Comparison of ENCODE assay signal across 8 cellular contexts in the genomic region with DNA sequence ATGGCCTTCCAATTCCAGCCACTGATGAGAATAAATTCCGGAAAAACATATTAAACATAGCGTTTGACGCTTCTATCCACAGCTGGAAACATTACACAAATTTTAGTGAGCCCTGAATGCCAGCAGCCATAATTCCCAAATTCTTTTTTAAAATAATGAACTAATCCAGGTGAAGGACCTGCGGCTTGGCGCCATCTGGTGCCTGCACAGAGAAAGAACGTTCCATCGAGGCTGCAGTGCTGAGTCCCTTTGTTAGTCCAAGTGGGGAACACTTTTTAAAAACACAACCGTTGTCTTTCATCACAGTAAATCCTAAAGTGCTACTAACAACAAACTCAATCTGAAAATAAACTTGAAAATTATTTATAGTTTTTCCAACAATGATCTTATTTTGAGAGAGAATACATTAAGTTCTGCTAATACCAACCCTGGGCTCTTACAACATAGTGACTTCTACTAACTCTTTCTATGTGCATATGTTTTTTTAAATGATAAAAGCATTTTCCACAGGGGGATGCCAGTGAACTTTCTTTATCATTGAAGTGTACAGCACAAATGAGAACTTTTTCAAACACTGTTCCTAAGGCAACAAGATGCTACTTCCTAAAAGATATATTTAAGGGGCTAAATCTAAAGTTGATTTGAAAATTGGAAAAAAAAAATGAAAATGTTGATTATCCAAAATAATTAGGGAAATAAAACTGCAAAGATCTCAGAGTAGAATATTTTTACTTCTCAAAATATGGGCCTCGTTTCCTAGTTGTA.
DNase-seq lines count a peak whose midpoint lies in the region; ATAC-seq and TF ChIP-seq lines count a peak whose summit lies in the region.

No MANE protein-coding gene starts in this region.

- H3K4me3 Mint-ChIP-seq in progenitor cell of endocrine pancreas (ENCODE audit: low read depth): no peak overlapping the region
- H3K4me3 Mint-ChIP-seq in activated T-helper 2 cell treated with anti-CD3 and anti-CD28 coated beads, Interferon-gamma antibody, Interleukin-2, Interleukin-4, amounts not matched to agents 10 μg/mL and 5 μg/mL and 100 μg/mL, durations not matched to agents 14 hours and 24 hours and 36 hours (ENCODE audit: low read depth): no peak overlapping the region
- H3K4me3 Mint-ChIP-seq in stimulated activated memory B cell treated with anti-CD40 and anti-IgM and Interleukin-4, amounts not matched to agents 10 μg/mL and 1 μg/mL and 100 μg/mL, for 72 hours: no peak overlapping the region

- no peak overlapping the region for H3K9ac ChIP-seq in SK-N-SH

- WGBS in SK-N-SH (ENCODE audit: low lambda C conversion rate): 10% methylated on average over 9 of the region's 9 CpGs

- H3K4me1 ChIP-seq in SK-N-SH (ENCODE audit: control insufficient read depth in 1 of 2, insufficient read depth in 2 of 2, low read depth in 1 of 2, low read length in 1 of 2) (no peaks in the 10 kb centered on the region), foreskin keratinocyte (no peaks in the 10 kb centered on the region)

- H3K9me3 Mint-ChIP-seq in progenitor cell of endocrine pancreas (ENCODE audit: low read depth): peaks cover 5% of the 10 kb centered on the region
- H3K9me3 Mint-ChIP-seq in activated T-helper 2 cell treated with anti-CD3 and anti-CD28 coated beads, Interferon-gamma antibody, Interleukin-2, Interleukin-4, amounts not matched to agents 10 μg/mL and 5 μg/mL and 100 μg/mL, durations not matched to agents 14 hours and 24 hours and 36 hours: no peaks in the 10 kb centered on the region
- H3K9me3 Mint-ChIP-seq in stimulated activated memory B cell treated with anti-CD40 and anti-IgM and Interleukin-4, amounts not matched to agents 10 μg/mL and 1 μg/mL and 100 μg/mL, for 72 hours: no peaks in the 10 kb centered on the region

- no peaks in the 10 kb centered on the region for H3K79me2 ChIP-seq in SK-N-SH (ENCODE audit: insufficient read depth)

- H3K27me3 ChIP-seq in SK-N-SH (ENCODE audit: insufficient read depth) (peaks cover 3% of the 10 kb centered on the region; the same call in 1 of the 2 replicates), foreskin keratinocyte (no peaks in the 10 kb centered on the region)

- peak; percentile 12 for DNase-seq in DMS153 treated with DMSO at 0.1 percent for 48 hours (lab: John Stamatoyannopoulos, UW; ENCODE audit: unreplicated experiment)
- no peak for DNase-seq in DMS153 (lab: John Stamatoyannopoulos, UW)
- peak; percentile 10 for DNase-seq in HT1080 (ENCODE audit: low read depth)
- DNase-seq in SK-N-SH: peak; percentile 76
- DNase-seq in foreskin keratinocyte: peak in 1 of 2 donors; percentile 6
- no peak for DNase-seq in progenitor cell of endocrine pancreas (ENCODE audit: low spot score, unreplicated experiment)
- DNase-seq in activated T-helper 2 cell treated with anti-CD3 and anti-CD28 coated beads, Interferon-gamma antibody, Interleukin-2, Interleukin-4, amounts not matched to agents 10 μg/mL and 5 μg/mL and 100 μg/mL, durations not matched to agents 14 hours and 24 hours and 36 hours (ENCODE audit: low spot score): no peak

- CTCF ChIA-PET in SK-N-SH (lab: Yijun Ruan, JAX): interaction anchor here (0.6 to 3.6 kb wide), 32 partner anchors 8 to 676 kb away, joined by 3 to 11 read pairs (median 4); no protein-coding TSS in a partner anchor

- intact Hi-C loops in activated T-helper 2 cell treated with anti-CD3 and anti-CD28 coated beads, Interferon-gamma antibody, Interleukin-2, Interleukin-4, amounts not matched to agents 10 μg/mL and 5 μg/mL and 100 μg/mL, durations not matched to agents 14 hours and 24 hours and 36 hours (cut with micrococcal nuclease): loop anchor here (1.0 to 5.0 kb wide), 3 partner anchors 349 to 676 kb away; no protein-coding TSS in a partner anchor

- H3K36me3 ChIP-seq in SK-N-SH (replicated peaks in 1 of 2; ENCODE audit: control insufficient read depth in 1 of 2, insufficient read depth in 2 of 2, low read length in 1 of 2): no peaks in the 10 kb centered on the region

- H2AFZ ChIP-seq in SK-N-SH (ENCODE audit: low read depth): no peak overlapping the region

- H3K9me2 ChIP-seq in SK-N-SH: no peaks in the 10 kb centered on the region

- H3K4me3 ChIP-seq in SK-N-SH (ENCODE audit: low read depth in 2 of 2, low read length in 1 of 2): no peak overlapping the region

- TF ChIP-seq CTCF in SK-N-SH (IDR thresholded peaks at IDR 0.05) (peak; percentile 91), foreskin keratinocyte (conservative IDR thresholded peaks at IDR 0.05) (peak; percentile 64), progenitor cell of endocrine pancreas (IDR thresholded peaks at IDR 0.05; ENCODE audit: unreplicated experiment) (peak; percentile 90)

- no peak overlapping the region for H3K4me2 ChIP-seq in SK-N-SH

- no peak for TF ChIP-seq EP300 in SK-N-SH (IDR thresholded peaks at IDR 0.05; ENCODE audit: borderline replicate concordance in 1 of 2, low read depth in 1 of 2, low read length in 1 of 2)

- H3K27ac ChIP-seq in SK-N-SH (ENCODE audit: low read depth in 2 of 2, low read length in 1 of 2) (no peak overlapping the region), foreskin keratinocyte (no peak overlapping the region)

- H3K9me3 ChIP-seq in SK-N-SH: no peaks in the 10 kb centered on the region

- H3K4me1 Mint-ChIP-seq in progenitor cell of endocrine pancreas (ENCODE audit: low read depth): peaks cover 18% of the 10 kb centered on the region
- no peaks in the 10 kb centered on the region for H3K4me1 Mint-ChIP-seq in activated T-helper 2 cell treated with anti-CD3 and anti-CD28 coated beads, Interferon-gamma antibody, Interleukin-2, Interleukin-4, amounts not matched to agents 10 μg/mL and 5 μg/mL and 100 μg/mL, durations not matched to agents 14 hours and 24 hours and 36 hours (ENCODE audit: low read depth)
- no peaks in the 10 kb centered on the region for H3K4me1 Mint-ChIP-seq in stimulated activated memory B cell treated with anti-CD40 and anti-IgM and Interleukin-4, amounts not matched to agents 10 μg/mL and 1 μg/mL and 100 μg/mL, for 72 hours

- H3K36me3 Mint-ChIP-seq in progenitor cell of endocrine pancreas (ENCODE audit: insufficient read depth): peaks cover 5% of the 10 kb centered on the region
- no peaks in the 10 kb centered on the region for H3K36me3 Mint-ChIP-seq in activated T-helper 2 cell treated with anti-CD3 and anti-CD28 coated beads, Interferon-gamma antibody, Interleukin-2, Interleukin-4, amounts not matched to agents 10 μg/mL and 5 μg/mL and 100 μg/mL, durations not matched to agents 14 hours and 24 hours and 36 hours (ENCODE audit: low read depth)
- no peaks in the 10 kb centered on the region for H3K36me3 Mint-ChIP-seq in stimulated activated memory B cell treated with anti-CD40 and anti-IgM and Interleukin-4, amounts not matched to agents 10 μg/mL and 1 μg/mL and 100 μg/mL, for 72 hours

- H3K27ac Mint-ChIP-seq in progenitor cell of endocrine pancreas: no peak overlapping the region
- H3K27ac Mint-ChIP-seq in activated T-helper 2 cell treated with anti-CD3 and anti-CD28 coated beads, Interferon-gamma antibody, Interleukin-2, Interleukin-4, amounts not matched to agents 10 μg/mL and 5 μg/mL and 100 μg/mL, durations not matched to agents 14 hours and 24 hours and 36 hours: no peak overlapping the region
- H3K27ac Mint-ChIP-seq in stimulated activated memory B cell treated with anti-CD40 and anti-IgM and Interleukin-4, amounts not matched to agents 10 μg/mL and 1 μg/mL and 100 μg/mL, for 72 hours: no peak overlapping the region

- H3F3A ChIP-seq in SK-N-SH (replicated peaks; ENCODE audit: insufficient read depth): no peaks in the 10 kb centered on the region

- peak; percentile 57 for ATAC-seq in foreskin keratinocyte
- ATAC-seq in stimulated activated memory B cell treated with anti-CD40 and anti-IgM and Interleukin-4, amounts not matched to agents 10 μg/mL and 1 μg/mL and 100 μg/mL, for 72 hours: no peak

- TF ChIP-seq RAD21 in SK-N-SH (IDR thresholded peaks at IDR 0.05; ENCODE audit: low read length): peak; percentile 78

- no peaks in the 10 kb centered on the region for H4K20me1 ChIP-seq in SK-N-SH (ENCODE audit: insufficient read depth)

- POLR2A ChIA-PET in SK-N-SH (lab: Yijun Ruan, JAX): no interaction called here

- H3K27me3 Mint-ChIP-seq in progenitor cell of endocrine pancreas: peaks cover 7% of the 10 kb centered on the region
- H3K27me3 Mint-ChIP-seq in activated T-helper 2 cell treated with anti-CD3 and anti-CD28 coated beads, Interferon-gamma antibody, Interleukin-2, Interleukin-4, amounts not matched to agents 10 μg/mL and 5 μg/mL and 100 μg/mL, durations not matched to agents 14 hours and 24 hours and 36 hours (ENCODE audit: low read depth): peaks cover 27% of the 10 kb centered on the region
- peaks cover 41% of the 10 kb centered on the region for H3K27me3 Mint-ChIP-seq in stimulated activated memory B cell treated with anti-CD40 and anti-IgM and Interleukin-4, amounts not matched to agents 10 μg/mL and 1 μg/mL and 100 μg/mL, for 72 hours

TF ChIP-seq in SK-N-SH, 30 proteins besides CTCF, POLR2A, EP300 and RAD21:
- TF ChIP-seq, protein P1, sequence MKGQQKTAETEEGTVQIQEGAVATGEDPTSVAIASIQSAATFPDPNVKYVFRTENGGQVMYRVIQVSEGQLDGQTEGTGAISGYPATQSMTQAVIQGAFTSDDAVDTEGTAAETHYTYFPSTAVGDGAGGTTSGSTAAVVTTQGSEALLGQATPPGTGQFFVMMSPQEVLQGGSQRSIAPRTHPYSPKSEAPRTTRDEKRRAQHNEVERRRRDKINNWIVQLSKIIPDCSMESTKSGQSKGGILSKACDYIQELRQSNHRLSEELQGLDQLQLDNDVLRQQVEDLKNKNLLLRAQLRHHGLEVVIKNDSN (IDR thresholded peaks at IDR 0.05; ENCODE audit: borderline replicate concordance, low read depth): no peak
- no peak for TF ChIP-seq MXI1 (IDR thresholded peaks at IDR 0.05; ENCODE audit: low read depth, low read length)
- TF ChIP-seq, protein P2, sequence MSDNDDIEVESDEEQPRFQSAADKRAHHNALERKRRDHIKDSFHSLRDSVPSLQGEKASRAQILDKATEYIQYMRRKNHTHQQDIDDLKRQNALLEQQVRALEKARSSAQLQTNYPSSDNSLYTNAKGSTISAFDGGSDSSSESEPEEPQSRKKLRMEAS (IDR thresholded peaks at IDR 0.05; ENCODE audit: low read depth): no peak
- TF ChIP-seq, protein P3, sequence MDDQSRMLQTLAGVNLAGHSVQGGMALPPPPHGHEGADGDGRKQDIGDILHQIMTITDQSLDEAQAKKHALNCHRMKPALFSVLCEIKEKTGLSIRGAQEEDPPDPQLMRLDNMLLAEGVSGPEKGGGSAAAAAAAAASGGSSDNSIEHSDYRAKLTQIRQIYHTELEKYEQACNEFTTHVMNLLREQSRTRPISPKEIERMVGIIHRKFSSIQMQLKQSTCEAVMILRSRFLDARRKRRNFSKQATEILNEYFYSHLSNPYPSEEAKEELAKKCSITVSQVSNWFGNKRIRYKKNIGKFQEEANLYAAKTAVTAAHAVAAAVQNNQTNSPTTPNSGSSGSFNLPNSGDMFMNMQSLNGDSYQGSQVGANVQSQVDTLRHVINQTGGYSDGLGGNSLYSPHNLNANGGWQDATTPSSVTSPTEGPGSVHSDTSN (IDR thresholded peaks at IDR 0.05): no peak
- no peak for TF ChIP-seq RFX5 (IDR thresholded peaks at IDR 0.05; ENCODE audit: low read length)
- TF ChIP-seq SMC3 (IDR thresholded peaks at IDR 0.05; ENCODE audit: low read depth, low read length): peak; percentile 87

Comparison
In these comparisons a context has a peak if more than half of its experiments do, and no peak if none do; other contexts are left out.
1. DNase-seq: peak in DMS153 treated with DMSO at 0.1 percent for 48 hours (single experiment), HT1080 (single experiment) and SK-N-SH (single experiment); none in DMS153 (single experiment), progenitor cell of endocrine pancreas (single experiment) and activated T-helper 2 cell treated with anti-CD3 and anti-CD28 coated beads, Interferon-gamma antibody, Interleukin-2, Interleukin-4, amounts not matched to agents 10 μg/mL and 5 μg/mL and 100 μg/mL, durations not matched to agents 14 hours and 24 hours and 36 hours (single experiment).
2. Peak in every context shown above with its lines, with median percentiles within 50 percentile points of each other: CTCF ChIP-seq.